Comparison of ENCODE assay signal across 8 cellular contexts in genomic region chr2:72887836-72888437, GRCh38. TPM values are rescaled to one million over a fixed set of nuclear protein-coding genes. Genes with fewer than 3 reads are reported as not detected.
DNase-seq lines count a peak whose midpoint lies in the region; ATAC-seq and TF ChIP-seq lines count a peak whose summit lies in the region.

No MANE protein-coding gene starts in this region.

- in situ Hi-C loops in astrocyte of the spinal cord (cut with HindIII; ENCODE audit: low sequenced_read_pairs), result no loop called here

- H3K9me3 ChIP-seq in SU-DHL-6 (ENCODE audit: insufficient read depth, low read length) (no peaks in the 10 kb centered on the region), prostate gland (no peaks in the 10 kb centered on the region)

- H3K79me2 ChIP-seq in SU-DHL-6 (ENCODE audit: insufficient read depth, low read length), result no peaks in the 10 kb centered on the region

- peak overlapping the region; percentile 47 for H3K9ac ChIP-seq in SU-DHL-6 (ENCODE audit: low read length)

- H3K4me1 ChIP-seq in prostate gland (replicated peaks), result peaks cover 5% of the 10 kb centered on the region

- H3K4me3 ChIP-seq in SU-DHL-6 (ENCODE audit: insufficient read depth, low read length, poor library complexity, severe bottlenecking), result peak overlapping the region; percentile 48
- H3K4me3 ChIP-seq in astrocyte of the spinal cord (ENCODE audit: low read depth, low read length), result peak overlapping the region; percentile 55
- H3K4me3 ChIP-seq in prostate gland, result peak overlapping the region; percentile 75

- no peaks in the 10 kb centered on the region for H3K27me3 ChIP-seq in SU-DHL-6 (ENCODE audit: low read length)
- H3K27me3 ChIP-seq in prostate gland (replicated peaks; ENCODE audit: insufficient read depth), result no peaks in the 10 kb centered on the region

- intact Hi-C loops in prostate gland (cut with DNase I), result no loop called here

- TF ChIP-seq POLR2A in prostate gland (IDR thresholded peaks at IDR 0.05), result no peak

- WGBS in prostate gland, result 12% methylated on average over 16 of the region's 16 CpGs

- peak; percentile 80 for TF ChIP-seq CTCF in GM10266 (IDR thresholded peaks at IDR 0.05; ENCODE audit: control insufficient read depth, insufficient read depth, low read depth, missing control alignments)
- TF ChIP-seq CTCF in SU-DHL-6 (IDR thresholded peaks at IDR 0.05; ENCODE audit: insufficient read depth, low read length, poor library complexity, severe bottlenecking), result peak; percentile 65
- peak; percentile 99 for TF ChIP-seq CTCF in astrocyte of the spinal cord (IDR thresholded peaks at IDR 0.05; ENCODE audit: low read depth, low read length)
- peak; percentile 73 to 91 (median 88) for TF ChIP-seq CTCF in prostate gland (IDR thresholded peaks at IDR 0.05)

- H3K4me2 ChIP-seq in SU-DHL-6 (ENCODE audit: low read depth, low read length, poor library complexity, severe bottlenecking), result peak overlapping the region; percentile 56

- no peaks in the 10 kb centered on the region for H3K9me2 ChIP-seq in SU-DHL-6 (replicated peaks; ENCODE audit: insufficient read depth, low read length)

- H3F3A ChIP-seq in SU-DHL-6 (ENCODE audit: insufficient read depth), result no peaks in the 10 kb centered on the region

- peak; percentile 32 for ATAC-seq in HG02678 (IDR thresholded peaks at IDR 0.05; ENCODE audit: unreplicated experiment)
- no peak for ATAC-seq in GM19452 (IDR thresholded peaks at IDR 0.05; ENCODE audit: unreplicated experiment)

- peak overlapping the region; percentile 72 for H2AFZ ChIP-seq in SU-DHL-6 (ENCODE audit: low read depth, low read length, severe bottlenecking)

- no peak overlapping the region for H3K27ac ChIP-seq in SU-DHL-6 (ENCODE audit: low read depth, low read length)
- H3K27ac ChIP-seq in prostate gland, result peak overlapping the region; percentile 93 to 94

- peak; percentile 69 for DNase-seq in GM10266 (ENCODE audit: extremely low spot score)
- peak; percentile 83 for DNase-seq in NCI-H1105 treated with DMSO at 0.1 percent for 48 hours (lab: John Stamatoyannopoulos, UW)
- peak; percentile 86 for DNase-seq in astrocyte of the spinal cord (ENCODE audit: low read depth, low spot score)
- peak; percentile 86 for DNase-seq in hepatic stellate cell (ENCODE audit: low spot score)
- DNase-seq in prostate gland (ENCODE audit: low spot score), result peak; percentile 87

- H4K20me1 ChIP-seq in SU-DHL-6 (ENCODE audit: low read depth, low read length), result no peaks in the 10 kb centered on the region

- no peaks in the 10 kb centered on the region for H3K36me3 ChIP-seq in SU-DHL-6 (ENCODE audit: low read length)
- H3K36me3 ChIP-seq in prostate gland, result no peaks in the 10 kb centered on the region

RNA-seq across cellular contexts. Expression of gene SPR, which starts 0.7 kb away (rescaled TPM):
- total RNA-seq in prostate gland, result 10 to 100 TPM; 42.5 to 91.5 TPM

RNA-seq across cellular contexts. Expression of gene EMX1, which starts 29.4 kb away (rescaled TPM):
- 1 to 10 TPM in 1 of 2 donors, not detected in 1; 9.8 TPM for total RNA-seq in prostate gland
